In genomic region chr20:56736285-56736857, GRCh38 we compare ENCODE assay signal across 19 cellular contexts.
"Had no signal": no experiment of that assay in that cellular context is flagged by ENCODE, and none has a peak within 500 bp of the region (broad histone marks: within the 10 kb centered on the region; RNA-seq: fewer than 3 reads in every experiment).

No MANE protein-coding gene starts in this region.

- ATAC-seq: activated CD8-positive, alpha-beta T cell treated with anti-CD3 and anti-CD28 coated beads, Interleukin-2, amount 10 ng/mL, durations not matched to agents 7 days and 5 days; heart right ventricle; left lung; naive thymus-derived CD4-positive, alpha-beta T cell had no signal

- DNase-seq: activated CD4-positive, alpha-beta T cell treated with anti-CD3 and anti-CD28 coated beads for 1 hour; activated CD4-positive, alpha-beta T cell treated with anti-CD3 and anti-CD28 coated beads, Interleukin-2, amount 50 U/mL, for 1 hour; activated CD8-positive, alpha-beta T cell treated with anti-CD3 and anti-CD28 coated beads, Interleukin-2, amount 10 ng/mL, durations not matched to agents 7 days and 5 days; activated gamma-delta T cell treated with Interleukin-2 at 50 U/mL for 16 hours; effector CD4-positive, alpha-beta T cell; erythroblast; foreskin fibroblast; heart right ventricle; immature natural killer cell; kidney glomerular epithelial cell; left lung; naive thymus-derived CD4-positive, alpha-beta T cell; stimulated activated CD4-positive, alpha-beta T cell treated with anti-CD3 and anti-CD28 coated beads, Interleukin-4, amount 100 ng/mL, for 24 hours; stimulated activated naive CD4-positive, alpha-beta T cell treated with Interleukin-2 at 50 U/mL for 16 hours had no signal

- H3K27ac ChIP-seq: heart right ventricle, left lung, prostate gland, right atrium auricular region, thoracic aorta, vagina had no signal

- H3K4me3 ChIP-seq: heart right ventricle, left lung, lung, prostate gland, right atrium auricular region, thoracic aorta, vagina had no signal

- H3K9me3 ChIP-seq: left lung, prostate gland, right atrium auricular region, thoracic aorta, vagina had no signal

- H3K4me1 ChIP-seq: heart right ventricle, left lung, prostate gland, right atrium auricular region had no signal

- H3K27me3 ChIP-seq: right atrium auricular region, vagina had no signal

- H3K36me3 ChIP-seq: heart right ventricle, left lung, prostate gland, right atrium auricular region, thoracic aorta, vagina had no signal
